In the genomic region with DNA sequence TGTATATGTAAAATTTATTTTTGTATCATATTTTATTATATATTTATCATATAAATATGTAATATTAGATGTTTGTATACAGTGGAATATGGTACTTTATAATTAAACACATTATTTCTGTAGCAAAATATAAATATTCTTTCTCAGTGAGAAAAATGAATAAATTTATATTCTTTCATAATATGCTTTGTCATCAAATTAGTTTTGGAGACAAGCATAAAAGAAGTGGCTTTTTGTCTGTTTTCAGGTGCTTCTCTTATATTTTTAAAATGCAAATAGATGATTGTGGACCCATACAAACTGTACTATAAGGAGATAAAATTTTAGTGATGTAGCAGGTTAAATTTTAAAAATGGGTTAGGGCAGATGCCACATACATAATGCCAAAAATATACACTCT, we compare ENCODE assay signal across 29 cellular contexts.
"Had no signal": no experiment of that assay in that cellular context is flagged by ENCODE, and none has a peak within 500 bp of the region (broad histone marks: within the 10 kb centered on the region; RNA-seq: fewer than 3 reads in every experiment).

No MANE protein-coding gene starts in this region.

- H3K9me3 ChIP-seq: adrenal gland, colonic mucosa had no signal

- H3K27me3 ChIP-seq: adrenal gland, body of pancreas, colonic mucosa, esophagus squamous epithelium had no signal

- H3K4me3 ChIP-seq: adrenal gland, body of pancreas, colonic mucosa, esophagus squamous epithelium had no signal

- H3K4me1 ChIP-seq: adrenal gland, body of pancreas, colonic mucosa, esophagus squamous epithelium had no signal

- FAIRE-seq: endometrium, endothelial cell of umbilical vein had no signal

- H3K27ac ChIP-seq: adrenal gland, body of pancreas, colonic mucosa, epithelial cell of prostate, esophagus squamous epithelium, VCaP had no signal

- DNase-seq: activated CD4-positive, alpha-beta memory T cell treated with anti-CD3 and anti-CD28 coated beads for 36 hours; activated CD4-positive, alpha-beta T cell treated with anti-CD3 and anti-CD28 coated beads for 48 hours; activated CD4-positive, alpha-beta T cell treated with anti-CD3 and anti-CD28 coated beads, Interleukin-2, amount 50 U/mL, for 1 hour; activated CD8-positive, alpha-beta memory T cell treated with anti-CD3 and anti-CD28 coated beads, Interleukin-2, amount 10 ng/mL, durations not matched to agents 7 days and 5 days; activated CD8-positive, alpha-beta memory T cell treated with anti-CD3 and anti-CD28 coated beads, Interleukin-2, amount 50 U/mL, for 4 hours; activated CD8-positive, alpha-beta T cell treated with anti-CD3 and anti-CD28 coated beads, Interleukin-2, amount 10 ng/mL, durations not matched to agents 7 days and 5 days; activated effector memory CD4-positive, alpha-beta T cell treated with anti-CD3 and anti-CD28 coated beads, Interleukin-2, amount 50 U/mL, for 16 hours; activated naive CD4-positive, alpha-beta T cell treated with anti-CD3 and anti-CD28 coated beads for 36 hours; activated naive CD8-positive, alpha-beta T cell treated with anti-CD3 and anti-CD28 coated beads for 36 hours; activated naive CD8-positive, alpha-beta T cell treated with anti-CD3 and anti-CD28 coated beads, Interleukin-2, amount 50 U/mL, for 24 hours; activated T-cell treated with anti-CD3 and anti-CD28 coated beads, Interleukin-2, amount 50 U/mL, for 1 hour; activated T-cell treated with anti-CD3 and anti-CD28 coated beads, Interleukin-2, amount 50 U/mL, for 48 hours; adrenal gland; amygdala; aorta; body of pancreas; caudate nucleus; colonic mucosa; effector CD8-positive, alpha-beta T cell; esophagus squamous epithelium; foreskin melanocyte; head of caudate nucleus; hippocampal formation; T-helper 2 cell had no signal

- H3K36me3 ChIP-seq: adrenal gland, colonic mucosa, esophagus squamous epithelium had no signal

- ATAC-seq: activated CD8-positive, alpha-beta memory T cell treated with anti-CD3 and anti-CD28 coated beads, Interleukin-2, amount 10 ng/mL, durations not matched to agents 7 days and 5 days; activated CD8-positive, alpha-beta T cell treated with anti-CD3 and anti-CD28 coated beads, Interleukin-2, amount 10 ng/mL, durations not matched to agents 7 days and 5 days; activated naive CD8-positive, alpha-beta T cell treated with anti-CD3 and anti-CD28 coated beads, Interleukin-2, amount 50 U/mL, for 24 hours; body of pancreas; WTC11 had no signal
